In genomic region chr2:44301111-44301510, GRCh38 we compare ENCODE assay signal across 28 cellular contexts. TPM values are rescaled to one million over a fixed set of nuclear protein-coding genes. Genes with fewer than 3 reads are reported as not detected.
DNase-seq lines count a peak whose midpoint lies in the region; ATAC-seq, FAIRE-seq and TF ChIP-seq lines count a peak whose summit lies in the region.
"Had no signal": no experiment of that assay in that cellular context is flagged by ENCODE, and none has a peak within 500 bp of the region (broad histone marks: within the 10 kb centered on the region; RNA-seq: fewer than 3 reads in every experiment).

No MANE protein-coding gene starts in this region.

- DNase-seq in HepG2 (ENCODE audit: low spot score), result no peak
- DNase-seq in right lobe of liver, result no peak
- no peak for DNase-seq in IMR-90
- DNase-seq in neuronal stem cell (ENCODE audit: low spot score), result no peak
- DNase-seq in stomach, result no peak
- DNase-seq in HPDE6-E6E7 (ENCODE audit: extremely low spot score), result no peak
- DNase-seq: ACHN; BE2C; C1 segment of cervical spinal cord; CD4-positive, alpha-beta memory T cell; CD4-positive, CD25-positive, alpha-beta regulatory T cell; CD8-positive, alpha-beta memory T cell; COR-L47; DMS 273 treated with DMSO at 0.1 percent for 48 hours; DMS153; DMS53; DND-41; EL; GDM1 had no signal

- 77% methylated on average over 5 of the region's 5 CpGs for WGBS in HepG2 (ENCODE audit: low lambda C conversion rate)
- 82% methylated on average over 2 of the region's 5 CpGs for whole genome bisulfite sequencing in right lobe of liver (ENCODE audit: insufficient coverage, low coverage, low lambda C conversion rate, missing lambda C conversion rate)
- WGBS in IMR-90 (ENCODE audit: extremely low coverage in 2 of 2, insufficient read length in 1 of 2), 2 experiments, result no CpG with 5 or more reads among the region's 5 CpGs
- WGBS in neuronal stem cell (ENCODE audit: extremely low coverage in 2 of 2, insufficient read length in 2 of 2, insufficient replicate concordance in 1 of 2), 2 donors, result no CpG with 5 or more reads among the region's 5 CpGs
- 90 to 97% (median 93%) methylated on average over 5 of the region's 5 CpGs for WGBS in stomach, 5 donors

- no peak overlapping the region for H2BK15ac ChIP-seq in IMR-90 (ENCODE audit: low read depth, low read length)
- H2BK15ac ChIP-seq in neuronal stem cell (ENCODE audit: low read length), result no peak overlapping the region

- H4K8ac ChIP-seq in IMR-90 (ENCODE audit: low read depth in 2 of 2, low read length in 2 of 2), result no peak overlapping the region
- H4K8ac ChIP-seq in neuronal stem cell (ENCODE audit: low read depth, low read length), result peak overlapping the region; percentile 0

- H2AK9ac ChIP-seq in IMR-90 (replicated peaks; ENCODE audit: low read depth, low read length, poor library complexity), result no peak overlapping the region

- H3K79me2 ChIP-seq in HepG2 (ENCODE audit: insufficient read depth, low read length), result no peaks in the 10 kb centered on the region

- no peaks in the 10 kb centered on the region for H4K20me1 ChIP-seq in HepG2 (ENCODE audit: insufficient read depth, low read length)
- no peaks in the 10 kb centered on the region for H4K20me1 ChIP-seq in IMR-90 (ENCODE audit: insufficient read depth, low read length)
- H4K20me1 ChIP-seq: BLaER1 had no signal

- no peak for FAIRE-seq in HepG2 (lab: Jason Lieb, UNC)
- FAIRE-seq: GM12878, GM12892, GM18507 had no signal

- H3K23ac ChIP-seq in IMR-90 (ENCODE audit: low read depth, low read length) (no peak overlapping the region), neuronal stem cell (ENCODE audit: low read depth, low read length, poor library complexity) (no peak overlapping the region)

- no peak overlapping the region for H2BK20ac ChIP-seq in IMR-90 (ENCODE audit: low read depth, low read length)

- H3K79me1 ChIP-seq in IMR-90 (ENCODE audit: low read depth in 1 of 2, low read length in 2 of 2), result no peaks in the 10 kb centered on the region
- H3K79me1 ChIP-seq in neuronal stem cell (ENCODE audit: low read depth, low read length), result no peaks in the 10 kb centered on the region

- no peak overlapping the region for H3K4me2 ChIP-seq in HepG2 (ENCODE audit: low read depth, low read length)
- H3K4me2 ChIP-seq in IMR-90 (ENCODE audit: low read depth, low read length), result no peak overlapping the region
- H3K4me2 ChIP-seq in neuronal stem cell (ENCODE audit: insufficient read depth, low read length, poor library complexity, severe bottlenecking), result no peak overlapping the region
- H3K4me2 ChIP-seq: BLaER1 had no signal

- CTCF ChIA-PET in HepG2 (lab: Yijun Ruan, JAX; ENCODE audit: low intra/inter-chr PET ratio, low total read pairs), result no interaction called here
- CTCF ChIA-PET in IMR-90 (lab: Yijun Ruan, JAX), result interaction anchor here (1.0 to 1.2 kb wide), 3 partner anchors 10 to 20 kb away, joined by 3 to 4 read pairs (median 4); no protein-coding TSS in a partner anchor

- TF ChIP-seq RAD21 in HepG2 (CRISPR knock-in tag; IDR thresholded peaks at IDR 0.05) (no peak), IMR-90 (IDR thresholded peaks at IDR 0.05; ENCODE audit: low read length) (no peak)

- H4K5ac ChIP-seq in IMR-90 (ENCODE audit: low read depth, low read length), result no peak overlapping the region

- H3K14ac ChIP-seq in IMR-90 (replicated peaks; ENCODE audit: low read depth, low read length) (no peak overlapping the region), neuronal stem cell (ENCODE audit: low read length) (no peak overlapping the region)

- no peak for TF ChIP-seq EP300 in HepG2 (IDR thresholded peaks at IDR 0.05; ENCODE audit: low read depth in 2 of 2, low read length in 2 of 2)
- TF ChIP-seq EP300 in HepG2 (CRISPR knock-in tag; IDR thresholded peaks at IDR 0.05; ENCODE audit: borderline replicate concordance), result no peak
- TF ChIP-seq EP300 in stomach (IDR thresholded peaks at IDR 0.05), result no peak

- H3K9me3 ChIP-seq in HepG2 (ENCODE audit: low read length) (no peaks in the 10 kb centered on the region), right lobe of liver (no peaks in the 10 kb centered on the region), IMR-90 (ENCODE audit: control insufficient read depth, insufficient read depth, low read length) (no peaks in the 10 kb centered on the region), neuronal stem cell (replicated peaks in 1 of 2; ENCODE audit: control insufficient read depth in 2 of 2, insufficient read depth in 1 of 2, low read depth in 1 of 2, low read length in 2 of 2) (no peaks in the 10 kb centered on the region), stomach (no peaks in the 10 kb centered on the region)
- H3K9me3 ChIP-seq: BE2C, BLaER1 had no signal

- H3K4me1 ChIP-seq in HepG2 (ENCODE audit: insufficient read depth, low read length) (peaks cover 1% of the 10 kb centered on the region; the same call in 1 of the 2 replicates), right lobe of liver (peaks cover 0 to 2% (median 0%) of the 10 kb centered on the region in 4 donors), IMR-90 (ENCODE audit: control insufficient read depth, insufficient read depth, low read length) (no peaks in the 10 kb centered on the region), neuronal stem cell (ENCODE audit: control insufficient read depth in 2 of 2, insufficient read depth in 1 of 2, low read depth in 1 of 2, low read length in 2 of 2) (peaks cover 0 to 2% of the 10 kb centered on the region in 2 donors), stomach (peaks cover 0 to 3% (median 2%) of the 10 kb centered on the region in 4 donors)
- H3K4me1 ChIP-seq: BE2C had no signal

- TF ChIP-seq CTCF in HepG2 (CRISPR knock-in tag; IDR thresholded peaks at IDR 0.05) (no peak), right lobe of liver (IDR thresholded peaks at IDR 0.05) (no peak), IMR-90 (conservative IDR thresholded peaks at IDR 0.05; ENCODE audit: low read depth, low read length) (no peak), stomach (IDR thresholded peaks at IDR 0.05) (no peak)

- peaks cover 0 to 6% of the 10 kb centered on the region in 2 experiments; a peak in 2 of 5 replicates for H3K27me3 ChIP-seq in HepG2 (ENCODE audit: control insufficient read depth in 1 of 2, insufficient read depth in 2 of 2, low read length in 2 of 2)
- H3K27me3 ChIP-seq in right lobe of liver, result no peaks in the 10 kb centered on the region
- peaks cover 11% of the 10 kb centered on the region for H3K27me3 ChIP-seq in IMR-90 (ENCODE audit: control insufficient read depth, insufficient read depth, low read length)
- H3K27me3 ChIP-seq in neuronal stem cell (ENCODE audit: control insufficient read depth in 3 of 3, insufficient read depth in 3 of 3, low read depth in 1 of 3, low read length in 3 of 3), result no peaks in the 10 kb centered on the region
- H3K27me3 ChIP-seq in stomach, result no peaks in the 10 kb centered on the region
- H3K27me3 ChIP-seq: BE2C, BLaER1 had no signal

- no peak overlapping the region for H2AK5ac ChIP-seq in IMR-90 (ENCODE audit: low read depth, low read length)
- no peak overlapping the region for H2AK5ac ChIP-seq in neuronal stem cell (ENCODE audit: low read depth, low read length)

- no peak for TF ChIP-seq POLR2A in HepG2 (IDR thresholded peaks at IDR 0.05; ENCODE audit: insufficient read depth in 1 of 2, low read depth in 2 of 2, low read length in 2 of 2)
- no peak for TF ChIP-seq POLR2A in right lobe of liver (IDR thresholded peaks at IDR 0.05)
- TF ChIP-seq POLR2A in IMR-90 (IDR thresholded peaks at IDR 0.05; ENCODE audit: low read depth, low read length), result no peak
- TF ChIP-seq POLR2A in stomach (IDR thresholded peaks at IDR 0.05), result no peak

- H3K27ac ChIP-seq in HepG2 (ENCODE audit: extremely low read length, insufficient read depth, low read length), result no peak overlapping the region
- H3K27ac ChIP-seq in right lobe of liver, result no peak overlapping the region
- H3K27ac ChIP-seq in IMR-90 (ENCODE audit: insufficient read depth, low read length), result no peak overlapping the region
- no peak overlapping the region for H3K27ac ChIP-seq in neuronal stem cell (replicated peaks; ENCODE audit: low read length)
- no peak overlapping the region for H3K27ac ChIP-seq in stomach
- H3K27ac ChIP-seq: 22Rv1, BLaER1 had no signal

- H2BK5ac ChIP-seq in IMR-90 (ENCODE audit: low read depth, low read length, poor library complexity, severe bottlenecking) (no peak overlapping the region), neuronal stem cell (ENCODE audit: low read length) (no peak overlapping the region)

- dilution Hi-C loops in IMR-90 (cut with HindIII; ENCODE audit: low sequenced_read_pairs, unreplicated experiment), result no loop called here

- H3K56ac ChIP-seq in IMR-90 (ENCODE audit: extremely low read depth, insufficient read depth, low read length), result no peak overlapping the region

- in situ Hi-C loops in HepG2 (cut with HindIII; ENCODE audit: extremely low pct_ligation_motif_present, low pct_unique_long_range_greater_than_20kb), result no loop called here
- in situ Hi-C loops in IMR-90 (cut with MboI; ENCODE audit: low sequenced_read_pairs), result no loop called here

- no peak overlapping the region for H2AFZ ChIP-seq in HepG2 (ENCODE audit: low read length)
- H2AFZ ChIP-seq in IMR-90 (replicated peaks; ENCODE audit: low read length, poor library complexity), result no peak overlapping the region
- H2AFZ ChIP-seq in neuronal stem cell (ENCODE audit: low read length), result no peak overlapping the region

- POLR2A ChIA-PET in HepG2 (lab: Yijun Ruan, JAX), result interaction anchor here (0.8 kb wide), 1 partner anchor 14 kb away, joined by 5 read pairs; no protein-coding TSS in a partner anchor
- POLR2A ChIA-PET in IMR-90 (lab: Charles Lee; ENCODE audit: unreplicated experiment), result no interaction called here

- H3K9ac ChIP-seq in HepG2 (ENCODE audit: insufficient read depth, low read depth, low read length) (no peak overlapping the region), IMR-90 (ENCODE audit: low read depth, low read length) (no peak overlapping the region), neuronal stem cell (ENCODE audit: low read depth, low read length, poor library complexity) (no peak overlapping the region)
- H3K9ac ChIP-seq: BLaER1 had no signal

- intact Hi-C loops in HepG2 (cut with micrococcal nuclease; ENCODE audit: unreplicated experiment) (no loop called here), right lobe of liver (cut with DNase I) (no loop called here), IMR-90 (cut with micrococcal nuclease) (no loop called here), stomach (cut with DNase I; ENCODE audit: low total_unique reads) (no loop called here)

- H2BK120ac ChIP-seq in IMR-90 (ENCODE audit: low read depth, low read length) (no peak overlapping the region), neuronal stem cell (ENCODE audit: low read depth, low read length) (no peak overlapping the region)

- ATAC-seq in HepG2 (no peak), right lobe of liver (no peak), IMR-90 (ENCODE audit: low read depth) (no peak)
- ATAC-seq: GM12878 had no signal

- BruUV-seq in HepG2 (replicated peaks; lab: Mats Ljungman, UMichigan), result no TSS peak
- BruUV-seq in IMR-90 (replicated peaks; lab: Mats Ljungman, UMichigan), result no TSS peak

- H3K18ac ChIP-seq in IMR-90 (ENCODE audit: low read depth, low read length) (no peak overlapping the region), neuronal stem cell (ENCODE audit: low read length) (no peak overlapping the region)

- H2BK12ac ChIP-seq in neuronal stem cell (ENCODE audit: low read length), result no peak overlapping the region

- H3K9me1 ChIP-seq in IMR-90 (ENCODE audit: insufficient read depth, low read length), result 0 out of 2 replicates have a peak, but pooled peaks cover 4% of the 10 kb centered on the region

- H3K4me3 ChIP-seq in HepG2 (replicated peaks in 1 of 3; ENCODE audit: insufficient read depth in 1 of 3, low read depth in 2 of 3, low read length in 3 of 3) (no peak overlapping the region), right lobe of liver (no peak overlapping the region), IMR-90 (ENCODE audit: insufficient read depth, low read depth, low read length) (no peak overlapping the region), neuronal stem cell (ENCODE audit: low read length in 2 of 2) (peak overlapping the region in 1 of 2 donors; percentile 41), stomach (no peak overlapping the region)
- H3K4me3 ChIP-seq: BLaER1, GM12878 had no signal

- no peaks in the 10 kb centered on the region for H3K36me3 ChIP-seq in HepG2 (replicated peaks in 1 of 2; ENCODE audit: control insufficient read depth in 1 of 2, insufficient read depth in 2 of 2, low read length in 2 of 2)
- H3K36me3 ChIP-seq in right lobe of liver, result peaks cover 0 to 2% (median 0%) of the 10 kb centered on the region in 4 donors
- no peaks in the 10 kb centered on the region for H3K36me3 ChIP-seq in IMR-90 (ENCODE audit: control insufficient read depth, insufficient read depth, low read length)
- no peaks in the 10 kb centered on the region for H3K36me3 ChIP-seq in neuronal stem cell (replicated peaks in 1 of 2; ENCODE audit: control insufficient read depth in 2 of 2, insufficient read depth in 2 of 2, low read length in 2 of 2)
- H3K36me3 ChIP-seq in stomach, result no peaks in the 10 kb centered on the region
- H3K36me3 ChIP-seq: BE2C, BLaER1 had no signal

- no peak overlapping the region for H4K91ac ChIP-seq in IMR-90 (ENCODE audit: insufficient read depth, low read depth, low read length)
- no peak overlapping the region for H4K91ac ChIP-seq in neuronal stem cell (ENCODE audit: low read depth, low read length, poor library complexity)

- H3K4ac ChIP-seq in IMR-90 (ENCODE audit: low read depth, low read length) (no peak overlapping the region), neuronal stem cell (ENCODE audit: low read length) (no peak overlapping the region)

RNA-seq across cellular contexts. Expression of gene SLC3A1, which starts 25.8 kb away (rescaled TPM):
- not detected in 2 replicates for total RNA-seq in HepG2 (2016; rRNA removed; fragmentation: Illumina TruSeq; extraction: Trizol)
- total RNA-seq in HepG2 (2016; cell fraction: cytosol; rRNA removed; fragmentation: Illumina TruSeq; extraction: Trizol; ENCODE audit: low read depth), result not detected in 2 replicates
- total RNA-seq in HepG2 (2016; cell fraction: insoluble cytoplasmic fraction; rRNA removed; fragmentation: Illumina TruSeq; extraction: Trizol), result not detected in 2 replicates
- total RNA-seq in HepG2 (2016; cell fraction: membrane; rRNA removed; fragmentation: Illumina TruSeq; extraction: Trizol), result not detected in 2 replicates
- not detected in 2 replicates for total RNA-seq in HepG2 (2016; cell fraction: nucleus; rRNA removed; fragmentation: Illumina TruSeq; extraction: Trizol)
- 0.15 and 0.18 TPM in 2 replicates for polyA plus RNA-seq in HepG2 (2011; rRNA removed)
- polyA plus RNA-seq in HepG2 (2011; cell fraction: cytosol; rRNA removed), result 0.03 and 0.15 TPM in 2 replicates
- 0.10 TPM in 1 of 2 replicates, not detected in the other for polyA plus RNA-seq in HepG2 (2011; cell fraction: nucleus; rRNA removed)
- polyA plus RNA-seq in HepG2 (2012), result 0.19 and 0.35 TPM in 2 replicates
- polyA plus RNA-seq in HepG2 (2016; cell fraction: cytosol; fragmentation: Illumina TruSeq; extraction: Trizol; ENCODE audit: low read depth), result not detected in 2 replicates
- polyA plus RNA-seq in HepG2 (2016; cell fraction: insoluble cytoplasmic fraction; fragmentation: Illumina TruSeq; extraction: Trizol; ENCODE audit: low read depth), result not detected in 2 replicates
- polyA plus RNA-seq in HepG2 (2016; cell fraction: membrane; fragmentation: Illumina TruSeq; extraction: Trizol; ENCODE audit: low read depth), result not detected in 2 replicates
- polyA plus RNA-seq in HepG2 (2016; cell fraction: nucleus; fragmentation: Illumina TruSeq; extraction: Trizol; ENCODE audit: insufficient read depth, low read depth), result 0.31 TPM in 1 of 2 replicates, not detected in the other
- 0.42 TPM in 1 of 2 replicates, not detected in the other for polyA minus RNA-seq in HepG2 (2011; rRNA and poly(A)+ RNA removed; ENCODE audit: low replicate concordance)
- not detected in 2 replicates for polyA minus RNA-seq in HepG2 (2011; cell fraction: cytosol; rRNA and poly(A)+ RNA removed)
- polyA minus RNA-seq in HepG2 (2011; cell fraction: nucleus; rRNA and poly(A)+ RNA removed), result 0.26 and 0.37 TPM in 2 replicates
- 10 to 100 TPM in 3 of 6 experiments, 1 to 10 TPM in 2, under 1 TPM in 1; 0.89 to 58.2 (median 15.3) TPM for total RNA-seq in right lobe of liver
- total RNA-seq in IMR-90 (2012; rRNA removed), result not detected in 2 replicates
- not detected in 2 replicates for polyA plus RNA-seq in IMR-90 (2012; rRNA removed)
- polyA plus RNA-seq in IMR-90 (2012; cell fraction: cytosol; rRNA removed), result not detected in 2 replicates
- not detected in 2 replicates for polyA plus RNA-seq in IMR-90 (2012; cell fraction: nucleus; rRNA removed; ENCODE audit: low replicate concordance)
- 0.13 TPM for polyA plus RNA-seq in neuronal stem cell (2013, experiment 1 of 2)
- 0.14 TPM for polyA plus RNA-seq in neuronal stem cell (2013, experiment 2 of 2)
- 1 to 10 TPM in 2 of 5 donors, under 1 TPM in 1, not detected in 2; 0.72 to 9.0 (median 1.7) TPM for total RNA-seq in stomach
- polyA plus RNA-seq in stomach, result under 1 TPM; 0.25 to 0.83 (median 0.76) TPM
- total RNA-seq: A673, Daoy, G401, GM12878 had no signal
- polyA plus RNA-seq: CD14-positive monocyte had no signal
